ENCODE assay signal across 14 cellular contexts in the genomic region with DNA sequence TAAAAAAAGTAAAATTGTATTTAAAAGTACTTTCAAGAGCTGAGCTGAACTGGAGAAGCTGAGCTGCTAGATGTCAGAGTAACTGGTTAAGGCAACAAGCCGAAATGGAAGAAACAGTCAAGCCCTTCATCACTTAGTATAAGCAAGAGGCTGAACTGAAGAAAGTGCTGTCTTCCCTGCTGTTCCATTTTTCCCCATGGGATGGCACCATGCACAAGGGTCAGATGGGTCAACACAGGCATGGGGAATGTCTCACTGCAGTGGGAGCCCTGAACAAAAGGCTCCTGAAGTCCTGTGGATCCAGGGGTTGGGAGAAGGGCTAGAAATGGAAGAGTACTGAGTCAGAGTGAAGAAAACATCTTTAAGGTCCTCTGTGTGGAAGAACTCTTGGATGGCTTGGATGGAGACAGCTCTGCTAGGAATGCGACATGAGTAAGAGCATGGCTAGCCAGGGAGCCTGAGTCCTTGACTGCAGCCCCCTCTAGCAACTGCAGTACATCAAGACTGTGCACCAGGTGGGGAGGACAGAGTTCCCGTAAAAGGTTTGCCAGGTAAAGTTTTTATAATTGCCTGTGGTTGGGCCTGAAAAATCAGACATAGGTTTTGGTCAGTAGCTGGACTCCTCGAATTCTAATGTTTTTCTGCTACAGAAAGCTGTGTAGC.
DNase-seq lines count a peak whose midpoint lies in the region; ATAC-seq, FAIRE-seq and TF ChIP-seq lines count a peak whose summit lies in the region.
"Had no signal": no experiment of that assay in that cellular context is flagged by ENCODE, and none has a peak within 500 bp of the region (broad histone marks: within the 10 kb centered on the region; RNA-seq: fewer than 3 reads in every experiment).

No MANE protein-coding gene starts in this region.

- TF ChIP-seq CTCF in DND-41 (IDR thresholded peaks at IDR 0.05; ENCODE audit: borderline replicate concordance, extremely low read depth, low read length, poor library complexity, severe bottlenecking) = peak; percentile 30
- TF ChIP-seq CTCF in kidney (IDR thresholded peaks at IDR 0.05; ENCODE audit: borderline replicate concordance, extremely low read depth, insufficient read depth) = peak; percentile 26

- DNase-seq in DND-41 (no peak), KBM-7 (peak; percentile 4), astrocyte of the hippocampus (ENCODE audit: low read depth, low spot score) (peak; percentile 39), kidney (no peak)
- DNase-seq in activated naive CD4-positive, alpha-beta T cell treated with Interleukin-2 at 50 U/mL for 16 hours = no peak
- no peak for DNase-seq in activated CD8-positive, alpha-beta memory T cell treated with anti-CD3 and anti-CD28 coated beads, Interleukin-2, amount 50 U/mL, for 4 hours
- DNase-seq in effector memory CD4-positive, alpha-beta T cell = no peak
- DNase-seq: activated CD4-positive, alpha-beta T cell treated with anti-CD3 and anti-CD28 coated beads for 48 hours; activated naive CD4-positive, alpha-beta T cell treated with anti-CD3 and anti-CD28 coated beads, Interleukin-2, amount 10 ng/mL, durations not matched to agents 7 days and 5 days; effector CD8-positive, alpha-beta T cell; stimulated activated naive CD8-positive, alpha-beta T cell treated with anti-CD3 and anti-CD28 coated beads, Interleukin-15, Interleukin-2, amounts not matched to agents 100 U/mL and 50 U/mL, for 24 hours had no signal

- H4K20me1 ChIP-seq in DND-41 (ENCODE audit: insufficient read depth, low read length) = no peaks in the 10 kb centered on the region

- H3K4me2 ChIP-seq in DND-41 (ENCODE audit: insufficient read depth, low read length) = no peak overlapping the region

- FAIRE-seq in kidney (lab: Jason Lieb, UNC) = no peak
- FAIRE-seq: GM12891 had no signal

- H3K9me3 ChIP-seq in DND-41 (ENCODE audit: insufficient read depth, low read length, severe bottlenecking) (no peaks in the 10 kb centered on the region), kidney (ENCODE audit: control insufficient read depth in 1 of 2, low read length in 2 of 2) (no peaks in the 10 kb centered on the region)
- H3K9me3 ChIP-seq in effector memory CD4-positive, alpha-beta T cell (ENCODE audit: control insufficient read depth, low read length) = no peaks in the 10 kb centered on the region

- intact Hi-C loops in kidney (cut with DNase I) = no loop called here

- in situ Hi-C loops in KBM-7 (cut with MboI; ENCODE audit: low pct_unique_long_range_greater_than_20kb, low sequenced_read_pairs) = no loop called here

- H2AFZ ChIP-seq in DND-41 (ENCODE audit: low read depth, low read length) = no peak overlapping the region

- H3K27ac ChIP-seq in DND-41 (ENCODE audit: low read length) (no peak overlapping the region), kidney (ENCODE audit: low read depth in 2 of 2, low read length in 2 of 2) (no peak overlapping the region)
- no peak overlapping the region for H3K27ac ChIP-seq in effector memory CD4-positive, alpha-beta T cell (ENCODE audit: insufficient read depth, low read length, poor library complexity, severe bottlenecking)

- H3K4me3 ChIP-seq in DND-41 (ENCODE audit: low read depth in 1 of 2, low read length in 2 of 2) (no peak overlapping the region), kidney (ENCODE audit: low read length in 2 of 2) (no peak overlapping the region)
- H3K4me3 ChIP-seq in effector memory CD4-positive, alpha-beta T cell (ENCODE audit: insufficient read depth, low read depth, low read length, poor library complexity, severe bottlenecking) = no peak overlapping the region

- H3K9ac ChIP-seq in DND-41 (ENCODE audit: low read depth, low read length) = no peak overlapping the region
- no peak overlapping the region for H3K9ac ChIP-seq in kidney (ENCODE audit: low read length in 2 of 2)

- ATAC-seq in DND-41 (ENCODE audit: insufficient read depth, low read depth) (no peak), HG03280 (IDR thresholded peaks at IDR 0.05; ENCODE audit: unreplicated experiment) (no peak)
- ATAC-seq: natural killer cell treated with Interleukin-12 subunit alpha and Interleukin-12 subunit beta and Interleukin-15 and Interleukin-18, amount 100 ng/mL, for 72 hours; stimulated activated naive CD8-positive, alpha-beta T cell treated with anti-CD3 and anti-CD28 coated beads, Interleukin-15, Interleukin-2, amounts not matched to agents 100 U/mL and 50 U/mL, for 24 hours had no signal

- no peaks in the 10 kb centered on the region for H3K36me3 ChIP-seq in DND-41 (ENCODE audit: insufficient read depth, low read length)
- H3K36me3 ChIP-seq in kidney (ENCODE audit: control insufficient read depth in 1 of 2, insufficient read depth in 2 of 2, low read length in 2 of 2) = no peaks in the 10 kb centered on the region
- no peaks in the 10 kb centered on the region for H3K36me3 ChIP-seq in effector memory CD4-positive, alpha-beta T cell (ENCODE audit: control insufficient read depth, insufficient read depth, low read length)

- H3K27me3 ChIP-seq in DND-41 (ENCODE audit: insufficient read depth, low read length, poor library complexity) = no peaks in the 10 kb centered on the region
- H3K27me3 ChIP-seq in effector memory CD4-positive, alpha-beta T cell (replicated peaks; ENCODE audit: control insufficient read depth, insufficient read depth, low read length, poor library complexity, severe bottlenecking) = no peaks in the 10 kb centered on the region

- no peaks in the 10 kb centered on the region for H3K4me1 ChIP-seq in DND-41 (ENCODE audit: insufficient read depth, low read length)
- H3K4me1 ChIP-seq in kidney (ENCODE audit: control insufficient read depth in 1 of 2, insufficient read depth in 1 of 2, low read depth in 1 of 2, low read length in 2 of 2) = no peaks in the 10 kb centered on the region
- no peaks in the 10 kb centered on the region for H3K4me1 ChIP-seq in effector memory CD4-positive, alpha-beta T cell (ENCODE audit: control insufficient read depth, insufficient read depth, low read length, poor library complexity, severe bottlenecking)

- H3K79me2 ChIP-seq in DND-41 (ENCODE audit: insufficient read depth, low read length) = no peaks in the 10 kb centered on the region

Comparison
In these comparisons a context has a peak if more than half of its experiments do, and no peak if none do; other contexts are left out.
1. DNase-seq: peak in KBM-7 (single experiment) and astrocyte of the hippocampus (single experiment); none in DND-41 (single experiment), kidney (single experiment), activated naive CD4-positive, alpha-beta T cell treated with Interleukin-2 at 50 U/mL for 16 hours (single experiment), activated CD8-positive, alpha-beta memory T cell treated with anti-CD3 and anti-CD28 coated beads, Interleukin-2, amount 50 U/mL, for 4 hours (single experiment) and effector memory CD4-positive, alpha-beta T cell (0 of 3).